8 cellular contexts compared by ENCODE assay signal in the genomic region with DNA sequence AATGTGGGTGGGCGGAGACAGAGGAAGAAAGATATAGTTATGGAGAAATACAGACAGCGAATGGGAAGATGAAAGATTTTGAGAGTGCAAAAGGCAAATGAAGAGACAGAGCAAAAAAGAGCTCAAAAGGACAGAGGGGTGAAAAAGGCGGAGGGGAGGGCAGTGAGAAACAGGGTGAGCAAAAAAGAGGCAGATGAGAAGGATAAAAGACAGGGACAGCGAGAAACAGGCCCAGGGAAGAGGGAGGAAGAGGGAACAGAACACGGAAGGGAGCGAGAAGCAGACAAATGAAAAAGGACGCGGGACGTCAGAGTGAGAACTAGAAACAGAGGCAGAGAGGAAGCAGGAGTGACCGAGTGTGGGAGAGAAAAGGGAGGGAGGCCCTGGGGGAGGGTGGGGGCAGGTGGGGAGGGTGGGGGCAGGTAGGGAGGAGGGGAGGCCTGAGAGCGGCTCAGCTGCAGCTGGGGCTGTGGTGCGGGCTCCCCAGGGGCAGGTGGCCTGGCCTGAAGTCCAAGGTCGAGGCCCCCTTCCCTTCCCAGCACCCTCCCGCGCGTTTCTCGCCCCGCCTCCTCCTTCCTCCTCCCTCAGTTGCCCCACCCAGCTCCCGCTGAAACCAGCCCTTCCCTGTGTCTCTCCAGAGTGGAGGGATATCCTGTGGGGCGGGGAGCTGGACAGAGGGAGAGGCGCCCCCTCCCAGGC. TPM values are rescaled to one million over a fixed set of nuclear protein-coding genes. Genes with fewer than 3 reads are reported as not detected.
DNase-seq lines count a peak whose midpoint lies in the region; ATAC-seq and TF ChIP-seq lines count a peak whose summit lies in the region.

No MANE protein-coding gene starts in this region.

- intact Hi-C loops in activated B cell treated with CpG ODN at 0.5 μM for 24 hours (cut with micrococcal nuclease) = no loop called here
- intact Hi-C loops in thyroid gland (cut with DNase I) = no loop called here

- DNase-seq in CD4-positive, CD25-positive, alpha-beta regulatory T cell = no peak
- DNase-seq in activated B cell treated with CpG ODN at 0.5 μM for 24 hours = no peak
- peak; percentile 40 for DNase-seq in left kidney (ENCODE audit: low read depth, low spot score)
- no peak for DNase-seq in dedifferentiated amniotic fluid mesenchymal stem cell (ENCODE audit: extremely low spot score)
- DNase-seq in thyroid gland = no peak
- no peak for DNase-seq in GM19240 (ENCODE audit: insufficient read length, low spot score)
- no peak for DNase-seq in RKO (ENCODE audit: low spot score)

- H3K4me1 Mint-ChIP-seq in CD4-positive, CD25-positive, alpha-beta regulatory T cell = peaks cover 0 to 30% (median 12%) of the 10 kb centered on the region in 4 donors
- peaks cover 69% of the 10 kb centered on the region for H3K4me1 Mint-ChIP-seq in activated B cell treated with CpG ODN at 0.5 μM for 24 hours

- peaks cover 20% of the 10 kb centered on the region for H3K4me1 ChIP-seq in CD4-positive, CD25-positive, alpha-beta regulatory T cell (ENCODE audit: control insufficient read depth, insufficient read depth, low read length, poor library complexity, severe bottlenecking)
- peaks cover 0 to 14% of the 10 kb centered on the region in 2 donors for H3K4me1 ChIP-seq in thyroid gland

- H3K4me3 ChIP-seq in CD4-positive, CD25-positive, alpha-beta regulatory T cell (ENCODE audit: low read depth, low read length) = peak overlapping the region; percentile 26
- no peak overlapping the region for H3K4me3 ChIP-seq in thyroid gland (replicated peaks in 1 of 3)

- TF ChIP-seq POLR2A in GM19193 (IDR thresholded peaks at IDR 0.05; ENCODE audit: extremely low read depth, insufficient read depth, insufficient read length) (peak; percentile 15), thyroid gland (IDR thresholded peaks at IDR 0.05) (no peak)

- CTCF ChIA-PET in activated B cell treated with CpG ODN at 0.5 μM for 24 hours (lab: Charles Lee) = no interaction called here

- peaks cover 58% of the 10 kb centered on the region for H3K27me3 Mint-ChIP-seq in CD4-positive, CD25-positive, alpha-beta regulatory T cell
- peaks cover 5% of the 10 kb centered on the region for H3K27me3 Mint-ChIP-seq in activated B cell treated with CpG ODN at 0.5 μM for 24 hours

- H3K27ac Mint-ChIP-seq in CD4-positive, CD25-positive, alpha-beta regulatory T cell = peak overlapping the region in 2 of 3 donors; percentile 18 to 33
- H3K27ac Mint-ChIP-seq in activated B cell treated with CpG ODN at 0.5 μM for 24 hours = peak overlapping the region; percentile 71

- TF ChIP-seq CTCF in activated B cell treated with CpG ODN at 0.5 μM for 24 hours (IDR thresholded peaks at IDR 0.05) (no peak), thyroid gland (IDR thresholded peaks at IDR 0.05) (no peak)

- no peaks in the 10 kb centered on the region for H3K9me3 ChIP-seq in CD4-positive, CD25-positive, alpha-beta regulatory T cell (ENCODE audit: control insufficient read depth in 2 of 2, low read length in 2 of 2)
- no peaks in the 10 kb centered on the region for H3K9me3 ChIP-seq in thyroid gland

- POLR2A ChIA-PET in activated B cell treated with CpG ODN at 0.5 μM for 24 hours (lab: Charles Lee) = interaction anchor here (0.7 to 1.8 kb wide), 2 partner anchors 16 to 1285 kb away, joined by 3 to 11 read pairs; no protein-coding TSS in a partner anchor

- peak overlapping the region; percentile 8 to 77 (median 46) for H3K4me3 Mint-ChIP-seq in CD4-positive, CD25-positive, alpha-beta regulatory T cell
- H3K4me3 Mint-ChIP-seq in activated B cell treated with CpG ODN at 0.5 μM for 24 hours = peak overlapping the region; percentile 74

- WGBS in thyroid gland, 2 donors = 10 to 12% methylated on average over 18 to 21 of the region's 21 CpGs

- peaks cover 0 to 5% (median 0%) of the 10 kb centered on the region in 7 donors for H3K9me3 Mint-ChIP-seq in CD4-positive, CD25-positive, alpha-beta regulatory T cell
- H3K9me3 Mint-ChIP-seq in activated B cell treated with CpG ODN at 0.5 μM for 24 hours = no peaks in the 10 kb centered on the region

- no peak for ATAC-seq in CD4-positive, CD25-positive, alpha-beta regulatory T cell (ENCODE audit: low read depth in 2 of 2)
- ATAC-seq in activated B cell treated with CpG ODN at 0.5 μM for 24 hours (ENCODE audit: low read depth) = no peak

- no peak overlapping the region for H3K27ac ChIP-seq in CD4-positive, CD25-positive, alpha-beta regulatory T cell (ENCODE audit: insufficient read depth, low read length, poor library complexity, severe bottlenecking)
- no peak overlapping the region for H3K27ac ChIP-seq in thyroid gland

- no peaks in the 10 kb centered on the region for H3K36me3 ChIP-seq in CD4-positive, CD25-positive, alpha-beta regulatory T cell (ENCODE audit: control insufficient read depth, insufficient read depth, low read length)
- no peaks in the 10 kb centered on the region for H3K36me3 ChIP-seq in thyroid gland

- H3K36me3 Mint-ChIP-seq in CD4-positive, CD25-positive, alpha-beta regulatory T cell = no peaks in the 10 kb centered on the region
- H3K36me3 Mint-ChIP-seq in activated B cell treated with CpG ODN at 0.5 μM for 24 hours (ENCODE audit: low read depth) = no peaks in the 10 kb centered on the region

- H3K27me3 ChIP-seq in CD4-positive, CD25-positive, alpha-beta regulatory T cell (ENCODE audit: control insufficient read depth, insufficient read depth, low read length) = peaks cover 3% of the 10 kb centered on the region
- H3K27me3 ChIP-seq in thyroid gland = peaks cover 4% of the 10 kb centered on the region

RNA-seq across cellular contexts. Expression of gene KLK1, which starts 2.9 kb away (rescaled TPM):
- 0.47 TPM for total RNA-seq in CD4-positive, CD25-positive, alpha-beta regulatory T cell
- polyA plus RNA-seq in CD4-positive, CD25-positive, alpha-beta regulatory T cell = under 1 TPM in 1 of 4 donors, not detected in 3; 0.48 TPM
- total RNA-seq in activated B cell treated with CpG ODN at 0.5 μM for 24 hours (10.0 and 13.0 TPM in 2 replicates), thyroid gland (1 to 10 TPM in 2 of 4 donors, under 1 TPM in 1, not detected in 1; 0.67 to 6.6 (median 6.1) TPM)

RNA-seq across cellular contexts. Expression of gene KLK15, which starts 12.7 kb away (rescaled TPM):
- total RNA-seq in CD4-positive, CD25-positive, alpha-beta regulatory T cell = not detected
- polyA plus RNA-seq in CD4-positive, CD25-positive, alpha-beta regulatory T cell = not detected
- total RNA-seq in activated B cell treated with CpG ODN at 0.5 μM for 24 hours = not detected in 2 replicates
- 1 to 10 TPM in 2 of 4 donors, under 1 TPM in 1, not detected in 1; 0.81 to 2.8 (median 1.8) TPM for total RNA-seq in thyroid gland

RNA-seq across cellular contexts. Expression of gene ACP4, which starts 30.5 kb away (rescaled TPM):
- not detected for total RNA-seq in CD4-positive, CD25-positive, alpha-beta regulatory T cell
- not detected for polyA plus RNA-seq in CD4-positive, CD25-positive, alpha-beta regulatory T cell
- total RNA-seq in activated B cell treated with CpG ODN at 0.5 μM for 24 hours (not detected in 2 replicates), thyroid gland (not detected)

RNA-seq across cellular contexts. Expression of gene KLK3, which starts 34.0 kb away (rescaled TPM):
- not detected for total RNA-seq in CD4-positive, CD25-positive, alpha-beta regulatory T cell
- not detected for polyA plus RNA-seq in CD4-positive, CD25-positive, alpha-beta regulatory T cell
- total RNA-seq in activated B cell treated with CpG ODN at 0.5 μM for 24 hours (not detected in 2 replicates), thyroid gland (1 to 10 TPM in 1 of 4 donors, under 1 TPM in 1, not detected in 2; 0.54 to 1.3 TPM)

RNA-seq across cellular contexts. Expression of gene GPR32, which starts 50.4 kb away (rescaled TPM):
- not detected for total RNA-seq in CD4-positive, CD25-positive, alpha-beta regulatory T cell
- polyA plus RNA-seq in CD4-positive, CD25-positive, alpha-beta regulatory T cell = not detected
- total RNA-seq in activated B cell treated with CpG ODN at 0.5 μM for 24 hours (not detected in 2 replicates), thyroid gland (not detected)
